Comparison of ENCODE assay signal across 8 cellular contexts in genomic region chr16:3134338-3135119, GRCh38. TPM values are rescaled to one million over a fixed set of nuclear protein-coding genes. Genes with fewer than 3 reads are reported as not detected.
DNase-seq lines count a peak whose midpoint lies in the region; ATAC-seq, FAIRE-seq and TF ChIP-seq lines count a peak whose summit lies in the region.

Gene ZNF213, plus strand, starts transcription at chr16:3135029. Its CDS starts 2,252 bp downstream, at chr16:3137281.

- H3K27ac ChIP-seq in VCaP (peak within 1 kb of the TSS; percentile 91), mammary epithelial cell (ENCODE audit: insufficient read depth, low read depth, low read length) (peak within 1 kb of the TSS; percentile 80), small intestine (ENCODE audit: low read depth in 1 of 2, low read length in 1 of 2) (peak within 1 kb of the TSS; percentile 89 to 95)

- H3K4me1 ChIP-seq in mammary epithelial cell (ENCODE audit: insufficient read depth, low read length): peaks cover 7% of the 10 kb centered on the region
- H3K4me1 ChIP-seq in small intestine (ENCODE audit: control insufficient read depth in 2 of 2, insufficient read depth in 1 of 2, low read depth in 1 of 2, low read length in 1 of 2): peaks cover 0 to 2% of the 10 kb centered on the region in 2 donors

- H3K27me3 ChIP-seq in mammary epithelial cell (ENCODE audit: insufficient read depth, low read length) (no peaks in the 10 kb centered on the region), small intestine (ENCODE audit: control insufficient read depth in 2 of 2, insufficient read depth in 2 of 2, low read length in 2 of 2) (no peaks in the 10 kb centered on the region)

- peak; percentile 99 for DNase-seq in ACHN
- peak; percentile 99 for DNase-seq in NCI-H2227 (lab: John Stamatoyannopoulos, UW; ENCODE audit: unreplicated experiment)
- DNase-seq in mammary epithelial cell: peak; percentile 98
- peak; percentile 90 for DNase-seq in iPS-NIHi7 (ENCODE audit: extremely low spot score)
- peak; percentile 99 for DNase-seq in small intestine

- FAIRE-seq in small intestine (lab: Jason Lieb, UNC): no peak

- H3K9me3 ChIP-seq in mammary epithelial cell (replicated peaks; ENCODE audit: insufficient read depth, low read length) (no peaks in the 10 kb centered on the region), small intestine (ENCODE audit: control insufficient read depth, low read depth) (no peaks in the 10 kb centered on the region)

- CTCF ChIA-PET in mammary epithelial cell (lab: Charles Lee; ENCODE audit: low non-redundant PET): interaction anchor here (0.6 kb wide), 1 partner anchor 74 kb away, joined by 3 read pairs; no protein-coding TSS in a partner anchor

- ATAC-seq in GM18907 (IDR thresholded peaks at IDR 0.05; ENCODE audit: unreplicated experiment) (peak; percentile 92), HG03139 (IDR thresholded peaks at IDR 0.05; ENCODE audit: unreplicated experiment) (peak; percentile 73)

- intact Hi-C loops in mammary epithelial cell (cut with micrococcal nuclease): loop anchor here (1.0 kb wide), 2 partner anchors 16 to 34 kb away; no protein-coding TSS in a partner anchor

- peak within 1 kb of the TSS; percentile 97 for H3K9ac ChIP-seq in mammary epithelial cell (ENCODE audit: insufficient read depth, low read length)

- TSS peak; percentile 66 for BruUV-seq in mammary epithelial cell (replicated peaks; lab: Mats Ljungman, UMichigan)

- no peaks in the 10 kb centered on the region for H4K20me1 ChIP-seq in mammary epithelial cell (ENCODE audit: insufficient read depth, low read length)

- H3K36me3 ChIP-seq in mammary epithelial cell (ENCODE audit: insufficient read depth, low read length) (no peaks in the 10 kb centered on the region), small intestine (ENCODE audit: control insufficient read depth in 2 of 2, insufficient read depth in 2 of 2, low read length in 2 of 2) (peaks cover 0 to 2% of the 10 kb centered on the region in 2 donors)

- peak within 1 kb of the TSS; percentile 98 for H3K4me2 ChIP-seq in mammary epithelial cell (ENCODE audit: insufficient read depth, low read depth, low read length)

- H3K79me2 ChIP-seq in mammary epithelial cell (ENCODE audit: insufficient read depth, low read length): peaks cover 47% of the 10 kb centered on the region

- dilution Hi-C loops in mammary epithelial cell (cut with HindIII; ENCODE audit: low sequenced_read_pairs): no loop called here

- no peak for TF ChIP-seq CTCF in VCaP (conservative IDR thresholded peaks at IDR 0.05)
- no peak for TF ChIP-seq CTCF in mammary epithelial cell (conservative IDR thresholded peaks at IDR 0.05 in 1 of 2, IDR thresholded peaks at IDR 0.05 in 1 of 2; ENCODE audit: extremely low read depth in 1 of 2, insufficient read depth in 1 of 2, low read depth in 1 of 2, low read length in 2 of 2)

- peak within 1 kb of the TSS; percentile 99 for H2AFZ ChIP-seq in mammary epithelial cell (ENCODE audit: low read depth, low read length)

- under 1% methylated on average over 26 of the region's 62 CpGs for WGBS in mammary epithelial cell (ENCODE audit: low coverage, missing lambda C conversion rate)
- WGBS in small intestine, 3 donors: 0 to 1% (median 0%) methylated on average over 56 to 62 of the region's 62 CpGs

- H3K4me3 ChIP-seq in mammary epithelial cell (replicated peaks in 1 of 3; ENCODE audit: insufficient read depth in 1 of 3, low read depth in 2 of 3, low read length in 3 of 3) (peak within 1 kb of the TSS; percentile 93 to 100 (median 97)), small intestine (ENCODE audit: low read depth in 1 of 2, low read length in 2 of 2) (peak within 1 kb of the TSS; percentile 87 to 94)

- in situ Hi-C loops in ACHN (cut with HindIII; ENCODE audit: low pct_ligation_motif_present, low pct_unique_long_range_greater_than_20kb, low sequenced_read_pairs) (no loop called here), mammary epithelial cell (cut with MboI; ENCODE audit: low sequenced_read_pairs in 2 of 2) (no loop called here)

RNA-seq across cellular contexts. Expression of gene ZNF213, which starts in this region (rescaled TPM):
- total RNA-seq in mammary epithelial cell: 10 to 100 TPM in 1 of 2 donors, 1 to 10 TPM in 1; 7.7 to 10.8 TPM
- polyA plus RNA-seq in mammary epithelial cell (0.78 TPM), small intestine (10 to 100 TPM; 10.8 to 12.3 (median 11.4) TPM)
- 6.5 TPM for polyA minus RNA-seq in mammary epithelial cell

Comparison
In these comparisons a context has a peak if more than half of its experiments do, and no peak if none do; other contexts are left out.
1. Peak in every context shown above with its lines: DNase-seq, ATAC-seq, H3K4me3 ChIP-seq and H3K27ac ChIP-seq.